ENCODE assay signal across 8 cellular contexts in the genomic region with DNA sequence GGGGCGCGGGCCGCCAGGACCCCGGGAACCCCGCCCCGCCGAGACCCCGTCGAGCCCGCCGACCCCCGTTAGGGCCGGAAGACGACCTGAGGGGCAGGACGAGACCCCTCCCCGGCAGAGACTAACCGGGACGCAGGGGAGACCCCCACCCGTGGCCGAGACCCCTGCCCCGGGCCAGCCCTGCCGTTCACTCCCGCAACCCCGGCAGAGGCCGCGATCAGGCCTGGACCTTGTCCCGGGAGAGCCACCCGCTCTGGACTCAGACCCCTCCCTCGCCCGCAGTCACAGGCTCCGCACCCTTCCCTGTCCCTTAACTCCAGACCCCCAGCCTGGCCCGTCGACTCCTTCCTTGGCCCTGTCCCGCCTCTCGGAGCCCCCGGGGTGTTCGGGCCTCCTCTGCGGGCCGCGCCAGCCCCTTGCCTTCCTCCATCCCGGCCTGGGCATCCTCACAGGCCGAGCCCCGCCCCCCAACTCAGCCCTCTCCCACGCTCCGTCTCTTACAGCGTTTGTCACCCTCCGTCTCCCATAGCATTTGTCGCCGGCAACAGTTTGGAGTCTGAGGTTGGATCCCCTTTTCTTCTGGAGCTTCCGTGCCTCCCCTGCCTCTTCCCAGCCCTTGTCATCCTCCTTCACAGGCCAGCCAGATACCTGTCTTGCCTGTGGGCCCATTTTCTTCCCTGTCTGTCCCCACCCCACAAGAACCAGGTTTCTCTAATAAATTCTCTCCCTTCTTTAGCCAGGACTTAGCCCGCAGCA. TPM values are rescaled to one million over a fixed set of nuclear protein-coding genes. Genes with fewer than 3 reads are reported as not detected.
DNase-seq lines count a peak whose midpoint lies in the region; ATAC-seq and TF ChIP-seq lines count a peak whose summit lies in the region.

No MANE protein-coding gene starts in this region.

- no peak overlapping the region for H3K27ac ChIP-seq in mesodermal cell (ENCODE audit: low read depth, low read length, severe bottlenecking)
- H3K27ac ChIP-seq in upper lobe of right lung, result peak overlapping the region; percentile 90

- no peaks in the 10 kb centered on the region for H3K9me3 ChIP-seq in ES-I3 (ENCODE audit: control insufficient read depth, insufficient read depth, low read length)
- no peaks in the 10 kb centered on the region for H3K9me3 ChIP-seq in mesodermal cell (ENCODE audit: control insufficient read depth, low read length)
- H3K9me3 ChIP-seq in upper lobe of right lung, result no peaks in the 10 kb centered on the region

- no peak for TF ChIP-seq CTCF in NB4 (IDR thresholded peaks at IDR 0.05; ENCODE audit: low read depth, low read length)
- no peak for TF ChIP-seq CTCF in cardiac fibroblast (IDR thresholded peaks at IDR 0.05; ENCODE audit: low read depth, low read length)
- no peak for TF ChIP-seq CTCF in upper lobe of right lung (IDR thresholded peaks at IDR 0.05)

- H3K27me3 ChIP-seq in upper lobe of right lung, result no peaks in the 10 kb centered on the region

- 2 to 4% methylated on average over 44 to 50 of the region's 51 CpGs for WGBS in mesodermal cell (ENCODE audit: insufficient coverage in 2 of 2), 2 experiments

- H3K9ac ChIP-seq in ES-I3 (ENCODE audit: low read depth, low read length), result peak overlapping the region; percentile 80; the same call in 1 of the 2 replicates

- peaks cover 26% of the 10 kb centered on the region for H3K4me1 ChIP-seq in ES-I3 (ENCODE audit: insufficient read depth, low read length)
- H3K4me1 ChIP-seq in mesodermal cell (ENCODE audit: control insufficient read depth, insufficient read depth, low read length, poor library complexity, severe bottlenecking), result peaks cover 11% of the 10 kb centered on the region
- peaks cover 17% of the 10 kb centered on the region for H3K4me1 ChIP-seq in upper lobe of right lung

- H3K36me3 ChIP-seq in ES-I3 (ENCODE audit: insufficient read depth, low read length) (no peaks in the 10 kb centered on the region), mesodermal cell (ENCODE audit: control insufficient read depth, insufficient read depth, low read length) (no peaks in the 10 kb centered on the region), upper lobe of right lung (no peaks in the 10 kb centered on the region)

- peak; percentile 7 for ATAC-seq in upper lobe of right lung

- peak overlapping the region; percentile 56 for H3K4me3 ChIP-seq in NB4 (ENCODE audit: low read depth, low read length)
- H3K4me3 ChIP-seq in cardiac fibroblast (replicated peaks in 1 of 2; ENCODE audit: low read depth in 2 of 2, low read length in 2 of 2), result peak overlapping the region; percentile 84 to 96
- peak overlapping the region; percentile 85 for H3K4me3 ChIP-seq in mesodermal cell (ENCODE audit: extremely low read depth, insufficient read depth, low read length, poor library complexity, severe bottlenecking)
- H3K4me3 ChIP-seq in upper lobe of right lung, result peak overlapping the region; percentile 92

- DNase-seq in NB4 (ENCODE audit: low read depth), result peak; percentile 29
- DNase-seq in cardiac fibroblast (ENCODE audit: low read depth in 2 of 2), result no peak
- no peak for DNase-seq in upper lobe of right lung
- no peak for DNase-seq in T1000 (lab: John Stamatoyannopoulos, UW)
- no peak for DNase-seq in AG08395 (ENCODE audit: low spot score)
- no peak for DNase-seq in NCI-H2029 treated with DMSO at 0.1 percent for 48 hours (lab: John Stamatoyannopoulos, UW)

- TF ChIP-seq POLR2A in NB4 (IDR thresholded peaks at IDR 0.05; ENCODE audit: extremely low read depth, insufficient read length), result no peak

- intact Hi-C loops in upper lobe of right lung (cut with DNase I), result no loop called here

RNA-seq across cellular contexts. Expression of a gene that starts 0.6 kb away (rescaled TPM):
- polyA plus RNA-seq in mesodermal cell (2013, experiment 1 of 2), result 83.7 TPM
- polyA plus RNA-seq in mesodermal cell (2013, experiment 2 of 2), result 77.5 TPM
- total RNA-seq in upper lobe of right lung, result 40.2 TPM

RNA-seq across cellular contexts. Expression of a gene that starts 14.1 kb away (rescaled TPM):
- 30.3 TPM for polyA plus RNA-seq in mesodermal cell (2013, experiment 1 of 2)
- polyA plus RNA-seq in mesodermal cell (2013, experiment 2 of 2), result 18.1 TPM
- 135 TPM for total RNA-seq in upper lobe of right lung

RNA-seq across cellular contexts. Expression of a gene that starts 15.8 kb away (rescaled TPM):
- 12.9 TPM for polyA plus RNA-seq in mesodermal cell (2013, experiment 1 of 2)
- polyA plus RNA-seq in mesodermal cell (2013, experiment 2 of 2), result 12.2 TPM
- 40.8 TPM for total RNA-seq in upper lobe of right lung

RNA-seq across cellular contexts. Expression of a gene that starts 16.3 kb away (rescaled TPM):
- 4.6 TPM for polyA plus RNA-seq in mesodermal cell (2013, experiment 1 of 2)
- 3.4 TPM for polyA plus RNA-seq in mesodermal cell (2013, experiment 2 of 2)
- 1.9 TPM for total RNA-seq in upper lobe of right lung

RNA-seq across cellular contexts. Expression of a gene that starts 20.6 kb away (rescaled TPM):
- not detected for polyA plus RNA-seq in mesodermal cell (2013, experiment 1 of 2)
- polyA plus RNA-seq in mesodermal cell (2013, experiment 2 of 2), result not detected
- not detected for total RNA-seq in upper lobe of right lung
